1 cellular context compared by ENCODE assay signal in the genomic region with DNA sequence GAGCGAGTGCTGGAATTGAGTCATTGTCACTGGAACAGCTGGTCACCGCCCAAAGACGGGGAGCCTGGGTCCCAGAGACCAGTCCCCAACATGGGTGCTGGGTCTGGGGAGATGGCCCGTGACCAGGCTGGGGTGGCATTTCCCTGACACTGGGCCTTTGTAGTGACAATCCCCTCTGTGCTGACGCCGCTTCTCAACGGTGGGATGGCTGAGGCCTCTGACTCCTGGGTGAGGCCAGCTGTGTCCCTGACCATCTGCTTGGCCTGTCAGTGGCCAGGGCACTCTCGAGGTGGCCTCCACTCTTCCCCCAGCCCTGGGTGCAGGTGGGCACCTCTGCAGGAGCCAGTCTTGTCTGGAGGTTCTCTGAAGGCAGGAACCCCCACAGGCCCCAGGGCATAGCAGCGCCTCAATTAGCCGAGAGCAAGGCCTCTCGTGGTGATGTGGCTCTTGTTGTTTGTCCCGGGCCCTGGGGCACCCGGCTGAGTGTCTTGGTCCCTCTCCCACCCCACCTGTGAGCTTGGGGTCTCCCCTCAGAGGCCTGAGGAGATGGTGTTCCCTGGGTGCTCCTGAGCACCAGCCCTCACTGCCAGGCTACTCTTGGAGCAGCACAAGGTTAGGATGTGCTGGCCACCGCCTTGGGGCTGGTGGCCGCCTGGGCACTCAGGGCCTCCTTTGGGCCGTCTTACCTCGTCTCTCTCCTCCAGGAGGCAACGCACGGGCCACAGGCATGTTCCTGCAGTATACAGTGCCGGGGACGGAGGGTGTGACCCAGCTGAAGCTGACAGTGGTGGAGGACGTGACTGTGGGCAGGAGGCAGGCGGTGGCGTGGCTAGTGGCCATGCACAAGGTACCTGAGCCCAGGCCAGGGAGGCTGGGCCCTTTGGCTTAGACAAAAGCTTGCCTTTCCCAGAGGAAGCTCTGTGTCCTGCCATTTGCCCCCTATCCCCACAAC.
TF ChIP-seq lines count a peak whose summit lies in the region.

No MANE protein-coding gene starts in this region.

TF ChIP-seq in GM12878, 131 proteins besides CTCF, POLR2A, EP300 and RAD21:
- TF ChIP-seq RAD51 (IDR thresholded peaks at IDR 0.05) (no peak), SIX5 (IDR thresholded peaks at IDR 0.05; ENCODE audit: low read depth, low read length, severe bottlenecking) (no peak), NR2F1 (conservative IDR thresholded peaks at IDR 0.05) (no peak), DPF2 (IDR thresholded peaks at IDR 0.05) (no peak), ZNF217 (IDR thresholded peaks at IDR 0.05) (no peak), ZNF274 (IDR thresholded peaks at IDR 0.05; ENCODE audit: insufficient read depth, insufficient read length) (no peak)
- TF ChIP-seq, protein P1, sequence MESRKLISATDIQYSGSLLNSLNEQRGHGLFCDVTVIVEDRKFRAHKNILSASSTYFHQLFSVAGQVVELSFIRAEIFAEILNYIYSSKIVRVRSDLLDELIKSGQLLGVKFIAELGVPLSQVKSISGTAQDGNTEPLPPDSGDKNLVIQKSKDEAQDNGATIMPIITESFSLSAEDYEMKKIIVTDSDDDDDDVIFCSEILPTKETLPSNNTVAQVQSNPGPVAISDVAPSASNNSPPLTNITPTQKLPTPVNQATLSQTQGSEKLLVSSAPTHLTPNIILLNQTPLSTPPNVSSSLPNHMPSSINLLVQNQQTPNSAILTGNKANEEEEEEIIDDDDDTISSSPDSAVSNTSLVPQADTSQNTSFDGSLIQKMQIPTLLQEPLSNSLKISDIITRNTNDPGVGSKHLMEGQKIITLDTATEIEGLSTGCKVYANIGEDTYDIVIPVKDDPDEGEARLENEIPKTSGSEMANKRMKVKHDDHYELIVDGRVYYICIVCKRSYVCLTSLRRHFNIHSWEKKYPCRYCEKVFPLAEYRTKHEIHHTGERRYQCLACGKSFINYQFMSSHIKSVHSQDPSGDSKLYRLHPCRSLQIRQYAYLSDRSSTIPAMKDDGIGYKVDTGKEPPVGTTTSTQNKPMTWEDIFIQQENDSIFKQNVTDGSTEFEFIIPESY (IDR thresholded peaks at IDR 0.05): no peak
- TF ChIP-seq, protein P2, sequence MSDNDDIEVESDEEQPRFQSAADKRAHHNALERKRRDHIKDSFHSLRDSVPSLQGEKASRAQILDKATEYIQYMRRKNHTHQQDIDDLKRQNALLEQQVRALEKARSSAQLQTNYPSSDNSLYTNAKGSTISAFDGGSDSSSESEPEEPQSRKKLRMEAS (IDR thresholded peaks at IDR 0.05; ENCODE audit: low read depth, low read length): no peak
- TF ChIP-seq, protein P3, sequence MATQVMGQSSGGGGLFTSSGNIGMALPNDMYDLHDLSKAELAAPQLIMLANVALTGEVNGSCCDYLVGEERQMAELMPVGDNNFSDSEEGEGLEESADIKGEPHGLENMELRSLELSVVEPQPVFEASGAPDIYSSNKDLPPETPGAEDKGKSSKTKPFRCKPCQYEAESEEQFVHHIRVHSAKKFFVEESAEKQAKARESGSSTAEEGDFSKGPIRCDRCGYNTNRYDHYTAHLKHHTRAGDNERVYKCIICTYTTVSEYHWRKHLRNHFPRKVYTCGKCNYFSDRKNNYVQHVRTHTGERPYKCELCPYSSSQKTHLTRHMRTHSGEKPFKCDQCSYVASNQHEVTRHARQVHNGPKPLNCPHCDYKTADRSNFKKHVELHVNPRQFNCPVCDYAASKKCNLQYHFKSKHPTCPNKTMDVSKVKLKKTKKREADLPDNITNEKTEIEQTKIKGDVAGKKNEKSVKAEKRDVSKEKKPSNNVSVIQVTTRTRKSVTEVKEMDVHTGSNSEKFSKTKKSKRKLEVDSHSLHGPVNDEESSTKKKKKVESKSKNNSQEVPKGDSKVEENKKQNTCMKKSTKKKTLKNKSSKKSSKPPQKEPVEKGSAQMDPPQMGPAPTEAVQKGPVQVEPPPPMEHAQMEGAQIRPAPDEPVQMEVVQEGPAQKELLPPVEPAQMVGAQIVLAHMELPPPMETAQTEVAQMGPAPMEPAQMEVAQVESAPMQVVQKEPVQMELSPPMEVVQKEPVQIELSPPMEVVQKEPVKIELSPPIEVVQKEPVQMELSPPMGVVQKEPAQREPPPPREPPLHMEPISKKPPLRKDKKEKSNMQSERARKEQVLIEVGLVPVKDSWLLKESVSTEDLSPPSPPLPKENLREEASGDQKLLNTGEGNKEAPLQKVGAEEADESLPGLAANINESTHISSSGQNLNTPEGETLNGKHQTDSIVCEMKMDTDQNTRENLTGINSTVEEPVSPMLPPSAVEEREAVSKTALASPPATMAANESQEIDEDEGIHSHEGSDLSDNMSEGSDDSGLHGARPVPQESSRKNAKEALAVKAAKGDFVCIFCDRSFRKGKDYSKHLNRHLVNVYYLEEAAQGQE (IDR thresholded peaks at IDR 0.05; ENCODE audit: low read depth, low read length): no peak
- TF ChIP-seq, protein P4, sequence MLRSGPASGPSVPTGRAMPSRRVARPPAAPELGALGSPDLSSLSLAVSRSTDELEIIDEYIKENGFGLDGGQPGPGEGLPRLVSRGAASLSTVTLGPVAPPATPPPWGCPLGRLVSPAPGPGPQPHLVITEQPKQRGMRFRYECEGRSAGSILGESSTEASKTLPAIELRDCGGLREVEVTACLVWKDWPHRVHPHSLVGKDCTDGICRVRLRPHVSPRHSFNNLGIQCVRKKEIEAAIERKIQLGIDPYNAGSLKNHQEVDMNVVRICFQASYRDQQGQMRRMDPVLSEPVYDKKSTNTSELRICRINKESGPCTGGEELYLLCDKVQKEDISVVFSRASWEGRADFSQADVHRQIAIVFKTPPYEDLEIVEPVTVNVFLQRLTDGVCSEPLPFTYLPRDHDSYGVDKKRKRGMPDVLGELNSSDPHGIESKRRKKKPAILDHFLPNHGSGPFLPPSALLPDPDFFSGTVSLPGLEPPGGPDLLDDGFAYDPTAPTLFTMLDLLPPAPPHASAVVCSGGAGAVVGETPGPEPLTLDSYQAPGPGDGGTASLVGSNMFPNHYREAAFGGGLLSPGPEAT (IDR thresholded peaks at IDR 0.05; ENCODE audit: low read depth): no peak
- TF ChIP-seq, protein P5, sequence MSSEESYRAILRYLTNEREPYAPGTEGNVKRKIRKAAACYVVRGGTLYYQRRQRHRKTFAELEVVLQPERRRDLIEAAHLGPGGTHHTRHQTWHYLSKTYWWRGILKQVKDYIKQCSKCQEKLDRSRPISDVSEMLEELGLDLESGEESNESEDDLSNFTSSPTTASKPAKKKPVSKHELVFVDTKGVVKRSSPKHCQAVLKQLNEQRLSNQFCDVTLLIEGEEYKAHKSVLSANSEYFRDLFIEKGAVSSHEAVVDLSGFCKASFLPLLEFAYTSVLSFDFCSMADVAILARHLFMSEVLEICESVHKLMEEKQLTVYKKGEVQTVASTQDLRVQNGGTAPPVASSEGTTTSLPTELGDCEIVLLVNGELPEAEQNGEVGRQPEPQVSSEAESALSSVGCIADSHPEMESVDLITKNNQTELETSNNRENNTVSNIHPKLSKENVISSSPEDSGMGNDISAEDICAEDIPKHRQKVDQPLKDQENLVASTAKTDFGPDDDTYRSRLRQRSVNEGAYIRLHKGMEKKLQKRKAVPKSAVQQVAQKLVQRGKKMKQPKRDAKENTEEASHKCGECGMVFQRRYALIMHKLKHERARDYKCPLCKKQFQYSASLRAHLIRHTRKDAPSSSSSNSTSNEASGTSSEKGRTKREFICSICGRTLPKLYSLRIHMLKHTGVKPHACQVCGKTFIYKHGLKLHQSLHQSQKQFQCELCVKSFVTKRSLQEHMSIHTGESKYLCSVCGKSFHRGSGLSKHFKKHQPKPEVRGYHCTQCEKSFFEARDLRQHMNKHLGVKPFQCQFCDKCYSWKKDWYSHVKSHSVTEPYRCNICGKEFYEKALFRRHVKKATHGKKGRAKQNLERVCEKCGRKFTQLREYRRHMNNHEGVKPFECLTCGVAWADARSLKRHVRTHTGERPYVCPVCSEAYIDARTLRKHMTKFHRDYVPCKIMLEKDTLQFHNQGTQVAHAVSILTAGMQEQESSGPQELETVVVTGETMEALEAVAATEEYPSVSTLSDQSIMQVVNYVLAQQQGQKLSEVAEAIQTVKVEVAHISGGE (CRISPR knock-in tag; IDR thresholded peaks at IDR 0.05): no peak
